8 cellular contexts compared by ENCODE assay signal in genomic region chr10:132942101-132942739, GRCh38. TPM values are rescaled to one million over a fixed set of nuclear protein-coding genes. Genes with fewer than 3 reads are reported as not detected.
A peak's percentile ranks its signal among the peaks of the same experiment; 100 is the strongest.
DNase-seq lines count a peak whose midpoint lies in the region; ATAC-seq and TF ChIP-seq lines count a peak whose summit lies in the region.

Gene CFAP46 (minus strand): TSS chr10:132942570. CDS start chr10:132942484, 86 bp downstream.

- TF ChIP-seq EP300 in stomach (IDR thresholded peaks at IDR 0.05) = no peak

- TF ChIP-seq RAD21 in liver (IDR thresholded peaks at IDR 0.05) = no peak

- no peak for TF ChIP-seq POLR2A in stomach (IDR thresholded peaks at IDR 0.05)

- H3K4me3 ChIP-seq in dorsolateral prefrontal cortex (peak within 1 kb of the TSS; percentile 36 to 77 (median 67)), liver (ENCODE audit: low read depth in 1 of 3, low read length in 3 of 3) (peak within 1 kb of the TSS in 2 of 3 donors; percentile 42 to 47), stomach (peak within 1 kb of the TSS; percentile 42 to 70 (median 56))

- H3K4me1 ChIP-seq in liver (ENCODE audit: control insufficient read depth in 4 of 4, insufficient read depth in 4 of 4, low read length in 3 of 4) (peaks cover 0 to 15% (median 2%) of the 10 kb centered on the region in 4 donors), stomach (peaks cover 6 to 19% (median 18%) of the 10 kb centered on the region in 4 donors)

- DNase-seq in ELR (ENCODE audit: low read depth) = peak; percentile 60
- DNase-seq in NCI-H2227 (lab: John Stamatoyannopoulos, UW; ENCODE audit: unreplicated experiment) = peak; percentile 75
- DNase-seq in dorsolateral prefrontal cortex = peak; percentile 54 to 87 (median 67)
- DNase-seq in stomach = peak; percentile 62
- DNase-seq in RPMI8226 = no peak
- no peak for DNase-seq in HuH-7 (ENCODE audit: low spot score)

- ATAC-seq in GM21367 (IDR thresholded peaks at IDR 0.05; ENCODE audit: unreplicated experiment) = no peak

- peak within 1 kb of the TSS in 20 of 59 donors; percentile 6 to 80 (median 38) for H3K27ac ChIP-seq in dorsolateral prefrontal cortex
- no peak within 1 kb of the TSS for H3K27ac ChIP-seq in liver (ENCODE audit: low read depth in 1 of 2, low read length in 2 of 2)
- peak within 1 kb of the TSS in 1 of 5 donors; percentile 24 for H3K27ac ChIP-seq in stomach

- H3K9ac ChIP-seq in liver (ENCODE audit: low read depth in 1 of 2, low read length in 2 of 2) = peak within 1 kb of the TSS in 1 of 2 donors; percentile 14

- H3K36me3 ChIP-seq in liver (ENCODE audit: control insufficient read depth in 4 of 4, insufficient read depth in 3 of 4, low read depth in 1 of 4, low read length in 3 of 4) (no peaks in the 10 kb centered on the region), stomach (no peaks in the 10 kb centered on the region)

- intact Hi-C loops in dorsolateral prefrontal cortex (cut with DNase I) (loop anchor here in 1 of 2 donors (5.0 to 10.0 kb wide), 2 partner anchors 143 to 180 kb away; partner anchors contain the start of gene ADGRA1), stomach (cut with DNase I; ENCODE audit: low total_unique reads) (no loop called here)

- WGBS in liver = 5% methylated on average over 68 of the region's 68 CpGs
- WGBS in stomach, 5 donors = 2 to 6% (median 2%) methylated on average over 21 to 68 of the region's 68 CpGs

- H3K27me3 ChIP-seq in dorsolateral prefrontal cortex (peaks cover 0 to 17% (median 0%) of the 10 kb centered on the region in 45 donors), liver (ENCODE audit: control insufficient read depth in 4 of 4, insufficient read depth in 4 of 4, low read length in 3 of 4) (peaks cover 0 to 8% (median under 1%) of the 10 kb centered on the region in 4 donors), stomach (peaks cover 3 to 82% (median 34%) of the 10 kb centered on the region in 3 donors)

- H3K9me3 ChIP-seq in liver (ENCODE audit: control insufficient read depth in 4 of 4, low read length in 3 of 4) (no peaks in the 10 kb centered on the region), stomach (no peaks in the 10 kb centered on the region)

- TF ChIP-seq CTCF in dorsolateral prefrontal cortex (IDR thresholded peaks at IDR 0.05 in 54 of 56, conservative IDR thresholded peaks at IDR 0.05 in 2 of 56; ENCODE audit: low read depth in 1 of 56, partially characterized antibody in 56 of 56) = peak in 8 of 56 donors; percentile 2 to 27 (median 14)
- TF ChIP-seq CTCF in liver (IDR thresholded peaks at IDR 0.05; ENCODE audit: low read depth, low read length, missing input control) = no peak
- no peak for TF ChIP-seq CTCF in stomach (IDR thresholded peaks at IDR 0.05)

TF ChIP-seq in liver, 16 proteins besides CTCF, POLR2A, EP300 and RAD21:
- no peak for TF ChIP-seq TAF1 (conservative IDR thresholded peaks at IDR 0.05)
- TF ChIP-seq HNF4A (conservative IDR thresholded peaks at IDR 0.05) = no peak
- TF ChIP-seq REST (IDR thresholded peaks at IDR 0.05) = no peak
- no peak for TF ChIP-seq SP1 (IDR thresholded peaks at IDR 0.05)
- no peak for TF ChIP-seq HNF4G (IDR thresholded peaks at IDR 0.05)
- TF ChIP-seq RXRA (IDR thresholded peaks at IDR 0.05) = no peak
- TF ChIP-seq JUND (IDR thresholded peaks at IDR 0.05) = no peak
- no peak for TF ChIP-seq FOXA2 (IDR thresholded peaks at IDR 0.05)
- no peak for TF ChIP-seq YY1 (IDR thresholded peaks at IDR 0.05)
- no peak for TF ChIP-seq GABPA (IDR thresholded peaks at IDR 0.05 in 1 of 2, conservative IDR thresholded peaks at IDR 0.05 in 1 of 2)
- no peak for TF ChIP-seq EGR1 (IDR thresholded peaks at IDR 0.05; ENCODE audit: low read depth in 2 of 2)
- no peak for TF ChIP-seq FOXA1 (IDR thresholded peaks at IDR 0.05)
- TF ChIP-seq, protein P1, sequence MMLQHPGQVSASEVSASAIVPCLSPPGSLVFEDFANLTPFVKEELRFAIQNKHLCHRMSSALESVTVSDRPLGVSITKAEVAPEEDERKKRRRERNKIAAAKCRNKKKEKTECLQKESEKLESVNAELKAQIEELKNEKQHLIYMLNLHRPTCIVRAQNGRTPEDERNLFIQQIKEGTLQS (IDR thresholded peaks at IDR 0.05) = no peak
- TF ChIP-seq, protein P2, sequence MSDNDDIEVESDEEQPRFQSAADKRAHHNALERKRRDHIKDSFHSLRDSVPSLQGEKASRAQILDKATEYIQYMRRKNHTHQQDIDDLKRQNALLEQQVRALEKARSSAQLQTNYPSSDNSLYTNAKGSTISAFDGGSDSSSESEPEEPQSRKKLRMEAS (IDR thresholded peaks at IDR 0.05) = no peak

RNA-seq across cellular contexts. Expression of gene CFAP46, which starts in this region (rescaled TPM):
- total RNA-seq in dorsolateral prefrontal cortex (10 to 100 TPM in 114 of 120 experiments, 1 to 10 TPM in 6; 7.4 to 31.9 (median 17.0) TPM), liver (under 1 TPM; 0.33 to 0.59 TPM), stomach (1 to 10 TPM in 2 of 5 donors, under 1 TPM in 2, not detected in 1; under 0.01 to 2.3 (median 0.97) TPM)
- polyA plus RNA-seq in liver (under 1 TPM; 0.36 to 0.47 TPM), stomach (1 to 10 TPM in 2 of 3 donors, under 1 TPM in 1; 0.50 to 5.8 (median 2.5) TPM)

Comparison
In these comparisons a context has a peak if more than half of its experiments do, and no peak if none do; other contexts are left out.
1. DNase-seq: peak in ELR (single experiment), NCI-H2227 (single experiment), dorsolateral prefrontal cortex (10 of 10) and stomach (single experiment); none in RPMI8226 (single experiment) and HuH-7 (single experiment).
2. Peak in every context shown above with its lines, with median percentiles within 50 percentile points of each other: H3K4me3 ChIP-seq.